In the genomic region with DNA sequence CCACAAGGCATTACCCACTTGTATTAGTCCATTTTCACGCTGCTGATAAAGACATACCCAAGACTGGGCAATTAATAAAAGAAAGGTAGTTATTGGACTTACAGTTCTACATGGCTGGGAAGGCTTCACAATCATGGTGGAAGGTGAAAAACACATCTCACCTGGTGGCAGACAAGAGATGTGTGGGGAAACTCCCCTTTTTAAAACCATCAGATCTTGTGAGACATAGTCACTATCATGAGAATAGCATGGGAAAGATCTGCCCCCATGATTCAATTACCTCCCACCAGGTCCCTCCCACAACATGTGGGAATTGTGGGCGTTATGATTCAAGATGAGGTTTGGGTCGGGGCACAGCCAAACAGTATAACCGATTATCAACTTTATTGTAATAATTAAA, we compare ENCODE assay signal across 17 cellular contexts. TPM values are rescaled to one million over a fixed set of nuclear protein-coding genes. Genes with fewer than 3 reads are reported as not detected.
A peak's percentile ranks its signal among the peaks of the same experiment; 100 is the strongest.
DNase-seq lines count a peak whose midpoint lies in the region; ATAC-seq and TF ChIP-seq lines count a peak whose summit lies in the region.
"Had no signal": no experiment of that assay in that cellular context is flagged by ENCODE, and none has a peak within 500 bp of the region (broad histone marks: within the 10 kb centered on the region; RNA-seq: fewer than 3 reads in every experiment).

No MANE protein-coding gene starts in this region.

- H3K27ac ChIP-seq in HEK293 (ENCODE audit: extremely low read depth, low read depth, low read length) (no peak overlapping the region), spleen (no peak overlapping the region)
- H3K27ac ChIP-seq: HL-60 had no signal

- no peaks in the 10 kb centered on the region for H3K9me3 ChIP-seq in HEK293 (ENCODE audit: control insufficient read depth, insufficient read depth, low read depth, low read length)
- H3K9me3 ChIP-seq in spleen: peaks cover 0 to 4% (median 0%) of the 10 kb centered on the region in 8 donors

- H3K36me3 Mint-ChIP-seq in activated CD8-positive, alpha-beta T cell treated with anti-CD3 and anti-CD28 coated beads for 36 hours (ENCODE audit: low read depth): peaks cover 2% of the 10 kb centered on the region
- H3K36me3 Mint-ChIP-seq in activated CD8-positive, alpha-beta T cell treated with anti-CD3 and anti-CD28 coated beads, Interleukin-2, amount 10 ng/mL, durations not matched to agents 7 days and 5 days (ENCODE audit: low read depth): peaks cover 2% of the 10 kb centered on the region
- no peaks in the 10 kb centered on the region for H3K36me3 Mint-ChIP-seq in nephron progenitor cell (ENCODE audit: low read depth)

- POLR2A ChIA-PET in activated CD8-positive, alpha-beta T cell treated with anti-CD3 and anti-CD28 coated beads for 36 hours (lab: Charles Lee): no interaction called here
- POLR2A ChIA-PET in activated CD8-positive, alpha-beta T cell treated with anti-CD3 and anti-CD28 coated beads, Interleukin-2, amount 10 ng/mL, durations not matched to agents 7 days and 5 days (lab: Charles Lee): no interaction called here
- POLR2A ChIA-PET in HEK293 (lab: Yijun Ruan, JAX): no interaction called here

- peak; percentile 29 for DNase-seq in activated CD8-positive, alpha-beta T cell treated with anti-CD3 and anti-CD28 coated beads for 36 hours
- DNase-seq in activated CD8-positive, alpha-beta T cell treated with anti-CD3 and anti-CD28 coated beads, Interleukin-2, amount 10 ng/mL, durations not matched to agents 7 days and 5 days: no peak
- DNase-seq in stimulated activated CD4-positive, alpha-beta T cell treated with anti-CD3 and anti-CD28 coated beads, Interleukin-15, amount 100 ng/mL, for 24 hours: peak; percentile 11
- DNase-seq in stimulated activated CD4-positive, alpha-beta T cell treated with anti-CD3 and anti-CD28 coated beads, Interleukin-2, amount 100 ng/mL, for 48 hours: no peak
- no peak for DNase-seq in nephron progenitor cell
- no peak for DNase-seq in spleen
- no peak for DNase-seq in epidermal melanocyte (ENCODE audit: insufficient read length, low spot score)
- DNase-seq: ACHN; C1 segment of cervical spinal cord; Calu3; CD4-positive, alpha-beta T cell; DMS 273 treated with DMSO at 0.1 percent for 48 hours; DMS79 had no signal

- peaks cover 0 to 4% (median 0%) of the 10 kb centered on the region in 7 donors for H3K27me3 ChIP-seq in spleen (replicated peaks in 1 of 7)

- no peaks in the 10 kb centered on the region for H3K27me3 Mint-ChIP-seq in activated CD8-positive, alpha-beta T cell treated with anti-CD3 and anti-CD28 coated beads for 36 hours
- no peaks in the 10 kb centered on the region for H3K27me3 Mint-ChIP-seq in activated CD8-positive, alpha-beta T cell treated with anti-CD3 and anti-CD28 coated beads, Interleukin-2, amount 10 ng/mL, durations not matched to agents 7 days and 5 days (ENCODE audit: low read depth)
- peaks cover 4% of the 10 kb centered on the region for H3K27me3 Mint-ChIP-seq in nephron progenitor cell (ENCODE audit: low read depth, poor library complexity)
- H3K27me3 Mint-ChIP-seq: CD4-positive, alpha-beta T cell had no signal

- no peaks in the 10 kb centered on the region for H3K36me3 ChIP-seq in HEK293 (ENCODE audit: control insufficient read depth in 2 of 2, insufficient read depth in 1 of 2, low read length in 2 of 2)
- no peaks in the 10 kb centered on the region for H3K36me3 ChIP-seq in spleen

- H3K4me1 ChIP-seq in HEK293 (ENCODE audit: control insufficient read depth, insufficient read depth, low read length) (no peaks in the 10 kb centered on the region), spleen (no peaks in the 10 kb centered on the region)

- no peak overlapping the region for H3K4me3 Mint-ChIP-seq in activated CD8-positive, alpha-beta T cell treated with anti-CD3 and anti-CD28 coated beads for 36 hours
- no peak overlapping the region for H3K4me3 Mint-ChIP-seq in activated CD8-positive, alpha-beta T cell treated with anti-CD3 and anti-CD28 coated beads, Interleukin-2, amount 10 ng/mL, durations not matched to agents 7 days and 5 days
- no peak overlapping the region for H3K4me3 Mint-ChIP-seq in nephron progenitor cell
- H3K4me3 Mint-ChIP-seq: CD4-positive, alpha-beta T cell had no signal

- 82 to 93% (median 86%) methylated on average over 4 of the region's 4 CpGs for WGBS in spleen, 5 donors

- TF ChIP-seq CTCF in activated CD8-positive, alpha-beta T cell treated with anti-CD3 and anti-CD28 coated beads for 36 hours (IDR thresholded peaks at IDR 0.05): no peak
- no peak for TF ChIP-seq CTCF in HEK293 (tag by site-specific recombination; IDR thresholded peaks at IDR 0.05)
- TF ChIP-seq CTCF in nephron progenitor cell (IDR thresholded peaks at IDR 0.05): no peak
- no peak for TF ChIP-seq CTCF in spleen (IDR thresholded peaks at IDR 0.05 in 8 of 11, conservative IDR thresholded peaks at IDR 0.05 in 3 of 11)

- peak; percentile 53 for ATAC-seq in activated CD8-positive, alpha-beta T cell treated with anti-CD3 and anti-CD28 coated beads for 36 hours
- no peak for ATAC-seq in activated CD8-positive, alpha-beta T cell treated with anti-CD3 and anti-CD28 coated beads, Interleukin-2, amount 10 ng/mL, durations not matched to agents 7 days and 5 days
- ATAC-seq: GM12878, HCT116 had no signal

- H3K27ac Mint-ChIP-seq in activated CD8-positive, alpha-beta T cell treated with anti-CD3 and anti-CD28 coated beads for 36 hours: no peak overlapping the region
- H3K27ac Mint-ChIP-seq in activated CD8-positive, alpha-beta T cell treated with anti-CD3 and anti-CD28 coated beads, Interleukin-2, amount 10 ng/mL, durations not matched to agents 7 days and 5 days: no peak overlapping the region
- H3K27ac Mint-ChIP-seq in nephron progenitor cell: peak overlapping the region; percentile 7
- H3K27ac Mint-ChIP-seq: CD4-positive, alpha-beta T cell had no signal

- peaks cover 8% of the 10 kb centered on the region for H3K4me1 Mint-ChIP-seq in activated CD8-positive, alpha-beta T cell treated with anti-CD3 and anti-CD28 coated beads for 36 hours (ENCODE audit: low read depth)
- H3K4me1 Mint-ChIP-seq in activated CD8-positive, alpha-beta T cell treated with anti-CD3 and anti-CD28 coated beads, Interleukin-2, amount 10 ng/mL, durations not matched to agents 7 days and 5 days (ENCODE audit: low read depth): no peaks in the 10 kb centered on the region
- no peaks in the 10 kb centered on the region for H3K4me1 Mint-ChIP-seq in nephron progenitor cell

- intact Hi-C loops in activated CD8-positive, alpha-beta T cell treated with anti-CD3 and anti-CD28 coated beads for 36 hours (cut with micrococcal nuclease): no loop called here
- intact Hi-C loops in spleen (cut with DNase I; ENCODE audit: low total_unique reads): no loop called here

- H3K4me3 ChIP-seq in HEK293 (ENCODE audit: low read depth, low read length) (no peak overlapping the region), spleen (no peak overlapping the region)
- H3K4me3 ChIP-seq: GM12878 had no signal

- no peak for TF ChIP-seq POLR2A in spleen (IDR thresholded peaks at IDR 0.05)

- peaks cover 12% of the 10 kb centered on the region for H3K9me3 Mint-ChIP-seq in activated CD8-positive, alpha-beta T cell treated with anti-CD3 and anti-CD28 coated beads for 36 hours
- peaks cover 6% of the 10 kb centered on the region for H3K9me3 Mint-ChIP-seq in activated CD8-positive, alpha-beta T cell treated with anti-CD3 and anti-CD28 coated beads, Interleukin-2, amount 10 ng/mL, durations not matched to agents 7 days and 5 days (ENCODE audit: insufficient read depth)
- H3K9me3 Mint-ChIP-seq in nephron progenitor cell: no peaks in the 10 kb centered on the region

- CTCF ChIA-PET in activated CD8-positive, alpha-beta T cell treated with anti-CD3 and anti-CD28 coated beads for 36 hours (lab: Charles Lee): no interaction called here
- CTCF ChIA-PET in activated CD8-positive, alpha-beta T cell treated with anti-CD3 and anti-CD28 coated beads, Interleukin-2, amount 10 ng/mL, durations not matched to agents 7 days and 5 days (lab: Charles Lee): no interaction called here
- CTCF ChIA-PET in HEK293 (lab: Yijun Ruan, JAX): interaction anchor here (0.6 to 1.2 kb wide), 2 partner anchors 32 to 512 kb away, joined by 3 to 4 read pairs; no protein-coding TSS in a partner anchor

TF ChIP-seq in HEK293, 187 proteins besides CTCF, POLR2A, EP300 and RAD21:
- 0 out of 2 replicates have a peak, but pooled peaks have one; percentile 15 for TF ChIP-seq EGR2 (tag by site-specific recombination; IDR thresholded peaks at IDR 0.05; ENCODE audit: low read depth)
- TF ChIP-seq, protein P1, sequence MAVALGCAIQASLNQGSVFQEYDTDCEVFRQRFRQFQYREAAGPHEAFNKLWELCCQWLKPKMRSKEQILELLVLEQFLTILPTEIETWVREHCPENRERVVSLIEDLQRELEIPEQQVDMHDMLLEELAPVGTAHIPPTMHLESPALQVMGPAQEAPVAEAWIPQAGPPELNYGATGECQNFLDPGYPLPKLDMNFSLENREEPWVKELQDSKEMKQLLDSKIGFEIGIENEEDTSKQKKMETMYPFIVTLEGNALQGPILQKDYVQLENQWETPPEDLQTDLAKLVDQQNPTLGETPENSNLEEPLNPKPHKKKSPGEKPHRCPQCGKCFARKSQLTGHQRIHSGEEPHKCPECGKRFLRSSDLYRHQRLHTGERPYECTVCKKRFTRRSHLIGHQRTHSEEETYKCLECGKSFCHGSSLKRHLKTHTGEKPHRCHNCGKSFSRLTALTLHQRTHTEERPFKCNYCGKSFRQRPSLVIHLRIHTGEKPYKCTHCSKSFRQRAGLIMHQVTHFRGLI (tag by site-specific recombination; IDR thresholded peaks at IDR 0.05): no peak
TF ChIP-seq in HEK293: peak in this region for 1.

RNA-seq across cellular contexts. Expression of gene CMC1, which starts 17.0 kb away (rescaled TPM):
- total RNA-seq in activated CD8-positive, alpha-beta T cell treated with anti-CD3 and anti-CD28 coated beads for 36 hours: 10 to 100 TPM; 22.4 to 29.0 TPM
- total RNA-seq in activated CD8-positive, alpha-beta T cell treated with anti-CD3 and anti-CD28 coated beads, Interleukin-2, amount 10 ng/mL, durations not matched to agents 7 days and 5 days: 10 to 100 TPM; 16.8 to 20.8 TPM
- total RNA-seq in spleen: 10 to 100 TPM; 32.8 to 54.1 (median 39.6) TPM
- polyA plus RNA-seq in spleen: 10 to 100 TPM; 34.8 to 59.5 (median 40.3) TPM

Comparison
In these comparisons a context has a peak if more than half of its experiments do, and no peak if none do; other contexts are left out.
1. DNase-seq: peak in activated CD8-positive, alpha-beta T cell treated with anti-CD3 and anti-CD28 coated beads for 36 hours (single experiment) and stimulated activated CD4-positive, alpha-beta T cell treated with anti-CD3 and anti-CD28 coated beads, Interleukin-15, amount 100 ng/mL, for 24 hours (single experiment); none in activated CD8-positive, alpha-beta T cell treated with anti-CD3 and anti-CD28 coated beads, Interleukin-2, amount 10 ng/mL, durations not matched to agents 7 days and 5 days (single experiment), stimulated activated CD4-positive, alpha-beta T cell treated with anti-CD3 and anti-CD28 coated beads, Interleukin-2, amount 100 ng/mL, for 48 hours (0 of 2), nephron progenitor cell (single experiment), spleen (single experiment) and epidermal melanocyte (single experiment).